ENCODE assay signal across 20 cellular contexts in genomic region chr6:40506956-40507355, GRCh38.
DNase-seq lines count a peak whose midpoint lies in the region; ATAC-seq and TF ChIP-seq lines count a peak whose summit lies in the region.
"Had no signal": no experiment of that assay in that cellular context is flagged by ENCODE, and none has a peak within 500 bp of the region (broad histone marks: within the 10 kb centered on the region; RNA-seq: fewer than 3 reads in every experiment).

No MANE protein-coding gene starts in this region.

- no peak overlapping the region for H3K4me3 Mint-ChIP-seq in activated T-cell treated with anti-CD3 and anti-CD28 coated beads, Interleukin-2, amount 50 U/mL, for 24 hours
- H3K4me3 Mint-ChIP-seq: CD4-positive, alpha-beta memory T cell had no signal

- no peak overlapping the region for H3K4me3 ChIP-seq in MG63
- H3K4me3 ChIP-seq in parathyroid adenoma (ENCODE audit: low read depth, low read length) = no peak overlapping the region
- H3K4me3 ChIP-seq: BLaER1, K562, SK-N-MC had no signal

- H3K4me1 ChIP-seq in parathyroid adenoma = peaks cover 58% of the 10 kb centered on the region
- H3K4me1 ChIP-seq: BLaER1 had no signal

- TF ChIP-seq CTCF in parathyroid adenoma (IDR thresholded peaks at IDR 0.05) = no peak

- no peaks in the 10 kb centered on the region for H3K79me2 ChIP-seq in parathyroid adenoma

- H3K27me3 ChIP-seq in MG63 (no peaks in the 10 kb centered on the region), parathyroid adenoma (ENCODE audit: control insufficient read depth, insufficient read depth, low read length) (no peaks in the 10 kb centered on the region)
- H3K27me3 ChIP-seq: BLaER1 had no signal

- no peaks in the 10 kb centered on the region for H3K9me3 Mint-ChIP-seq in activated T-cell treated with anti-CD3 and anti-CD28 coated beads, Interleukin-2, amount 50 U/mL, for 24 hours
- H3K9me3 Mint-ChIP-seq: CD4-positive, alpha-beta memory T cell had no signal

- no peak overlapping the region for H3K27ac ChIP-seq in epithelial cell of prostate
- peak overlapping the region; percentile 86 for H3K27ac ChIP-seq in parathyroid adenoma
- H3K27ac ChIP-seq: BLaER1, SK-N-MC had no signal

- no peaks in the 10 kb centered on the region for H3K9me3 ChIP-seq in MG63
- H3K9me3 ChIP-seq in parathyroid adenoma (ENCODE audit: control insufficient read depth, low read length) = no peaks in the 10 kb centered on the region
- H3K9me3 ChIP-seq: BLaER1 had no signal

- H2AFZ ChIP-seq in parathyroid adenoma = peak overlapping the region; percentile 3

- H3K4me2 ChIP-seq in parathyroid adenoma (ENCODE audit: low read length) = no peak overlapping the region
- H3K4me2 ChIP-seq: BLaER1 had no signal

- peak; percentile 18 for DNase-seq in NCI-H2171 treated with DMSO at 0.1 percent for 48 hours (lab: John Stamatoyannopoulos, UW)
- no peak for DNase-seq in NCI-H2171 (lab: John Stamatoyannopoulos, UW)
- DNase-seq in MG63 = peak; percentile 78
- DNase-seq in epithelial cell of prostate (ENCODE audit: low read depth, low spot score) = peak; percentile 8
- DNase-seq in activated T-cell treated with anti-CD3 and anti-CD28 coated beads, Interleukin-2, amount 50 U/mL, for 24 hours = no peak
- DNase-seq in NOMO-1 treated with DMSO at 0.1 percent for 48 hours (lab: John Stamatoyannopoulos, UW; ENCODE audit: unreplicated experiment) = no peak
- DNase-seq: CD4-positive, alpha-beta memory T cell; DMS153; MV-4-11; NCI-H1417 treated with DMSO at 0.1 percent for 48 hours; NCI-H2029 treated with DMSO at 0.1 percent for 48 hours; NCI-H2227 treated with DMSO at 0.1 percent for 48 hours; NCI-H524 treated with DMSO at 0.1 percent for 48 hours; NK-92 treated with Interleukin-12 subunit alpha and Interleukin-12 subunit beta, amount 100 ng/mL, for 24 hours had no signal

- no peaks in the 10 kb centered on the region for H3K36me3 Mint-ChIP-seq in activated T-cell treated with anti-CD3 and anti-CD28 coated beads, Interleukin-2, amount 50 U/mL, for 24 hours (ENCODE audit: low read depth)
- H3K36me3 Mint-ChIP-seq: CD4-positive, alpha-beta memory T cell had no signal

- no peak overlapping the region for H3K9ac ChIP-seq in parathyroid adenoma
- H3K9ac ChIP-seq: BLaER1 had no signal

- H3K27ac Mint-ChIP-seq in activated T-cell treated with anti-CD3 and anti-CD28 coated beads, Interleukin-2, amount 50 U/mL, for 24 hours = no peak overlapping the region
- H3K27ac Mint-ChIP-seq: CD4-positive, alpha-beta memory T cell had no signal

- H3K36me3 ChIP-seq in MG63 (no peaks in the 10 kb centered on the region), parathyroid adenoma (ENCODE audit: control insufficient read depth, insufficient read depth, low read length) (no peaks in the 10 kb centered on the region)

- H3K27me3 Mint-ChIP-seq in activated T-cell treated with anti-CD3 and anti-CD28 coated beads, Interleukin-2, amount 50 U/mL, for 24 hours = no peaks in the 10 kb centered on the region

- no peak for ATAC-seq in HG02840 (IDR thresholded peaks at IDR 0.05; ENCODE audit: low FRiP score, unreplicated experiment)
- ATAC-seq: K562, Right ventricle myocardium inferior had no signal

- peaks cover 5% of the 10 kb centered on the region for H3K4me1 Mint-ChIP-seq in activated T-cell treated with anti-CD3 and anti-CD28 coated beads, Interleukin-2, amount 50 U/mL, for 24 hours (ENCODE audit: low read depth)
- H3K4me1 Mint-ChIP-seq: CD4-positive, alpha-beta memory T cell had no signal

Comparison
In these comparisons a context has a peak if more than half of its experiments do, and no peak if none do; other contexts are left out.
1. DNase-seq: peak in NCI-H2171 treated with DMSO at 0.1 percent for 48 hours (single experiment), MG63 (single experiment) and epithelial cell of prostate (single experiment); none in NCI-H2171 (single experiment), activated T-cell treated with anti-CD3 and anti-CD28 coated beads, Interleukin-2, amount 50 U/mL, for 24 hours (single experiment) and NOMO-1 treated with DMSO at 0.1 percent for 48 hours (single experiment).